In genomic region chr2:46657042-46657504, GRCh38 we compare ENCODE assay signal across 1 cellular context.
TF ChIP-seq lines count a peak whose summit lies in the region.

No MANE protein-coding gene starts in this region.

TF ChIP-seq in K562, 482 proteins besides CTCF, POLR2A, EP300 and RAD21 (continued from another document):
- TF ChIP-seq ZNF407 (IDR thresholded peaks at IDR 0.05; ENCODE audit: low read depth) (no peak), EP400 (IDR thresholded peaks at IDR 0.05) (no peak), DDX20 (tag; IDR thresholded peaks at IDR 0.05; ENCODE audit: low read depth) (no peak), TAF1 (IDR thresholded peaks at IDR 0.05; ENCODE audit: control insufficient read depth, extremely low read depth, insufficient read depth, low read length, severe bottlenecking) (no peak), SAFB2 (IDR thresholded peaks at IDR 0.05; ENCODE audit: borderline replicate concordance, low read depth, low read length, severe bottlenecking) (no peak), ZNF232 (CRISPR knock-in tag; IDR thresholded peaks at IDR 0.05) (no peak), RFX5 (IDR thresholded peaks at IDR 0.05; ENCODE audit: low read depth, low read length) (no peak), ZBTB11 (CRISPR knock-in tag; IDR thresholded peaks at IDR 0.05) (no peak), ZNF75A (CRISPR knock-in tag; IDR thresholded peaks at IDR 0.05) (no peak), ZNF239 (CRISPR knock-in tag; IDR thresholded peaks at IDR 0.05) (no peak), CLOCK (CRISPR knock-in tag; IDR thresholded peaks at IDR 0.05; ENCODE audit: borderline replicate concordance) (no peak), ESRRA (IDR thresholded peaks at IDR 0.05; ENCODE audit: borderline replicate concordance, low read depth) (peak; percentile 66), MAFG (tag; conservative IDR thresholded peaks at IDR 0.05) (no peak), HLTF (IDR thresholded peaks at IDR 0.05) (no peak), GATA2 (CRISPR knock-in tag; IDR thresholded peaks at IDR 0.05) (no peak), POLR2G (IDR thresholded peaks at IDR 0.05; ENCODE audit: low read depth, low read length) (no peak), ZSCAN29 (IDR thresholded peaks at IDR 0.05) (no peak), IRF2 (CRISPR knock-in tag; IDR thresholded peaks at IDR 0.05) (no peak), ZNF316 (IDR thresholded peaks at IDR 0.05) (no peak), ZNF24 (IDR thresholded peaks at IDR 0.05) (0 out of 2 replicates have a peak, but pooled peaks have one; percentile 7), CEBPB (tag; IDR thresholded peaks at IDR 0.05) (peak; percentile 39; the same call in 1 of the 2 replicates), ZNF695 (CRISPR knock-in tag; IDR thresholded peaks at IDR 0.05) (no peak), NCOA2 (IDR thresholded peaks at IDR 0.05; ENCODE audit: partially characterized antibody in 2 of 2) (no peak)
- TF ChIP-seq, protein P1, sequence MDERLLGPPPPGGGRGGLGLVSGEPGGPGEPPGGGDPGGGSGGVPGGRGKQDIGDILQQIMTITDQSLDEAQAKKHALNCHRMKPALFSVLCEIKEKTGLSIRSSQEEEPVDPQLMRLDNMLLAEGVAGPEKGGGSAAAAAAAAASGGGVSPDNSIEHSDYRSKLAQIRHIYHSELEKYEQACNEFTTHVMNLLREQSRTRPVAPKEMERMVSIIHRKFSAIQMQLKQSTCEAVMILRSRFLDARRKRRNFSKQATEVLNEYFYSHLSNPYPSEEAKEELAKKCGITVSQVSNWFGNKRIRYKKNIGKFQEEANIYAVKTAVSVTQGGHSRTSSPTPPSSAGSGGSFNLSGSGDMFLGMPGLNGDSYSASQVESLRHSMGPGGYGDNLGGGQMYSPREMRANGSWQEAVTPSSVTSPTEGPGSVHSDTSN (CRISPR knock-in tag; IDR thresholded peaks at IDR 0.05; ENCODE audit: low read depth) = no peak
- TF ChIP-seq, protein P1 (tag; conservative IDR thresholded peaks at IDR 0.05; ENCODE audit: low read depth) = no peak
- TF ChIP-seq, protein P2, sequence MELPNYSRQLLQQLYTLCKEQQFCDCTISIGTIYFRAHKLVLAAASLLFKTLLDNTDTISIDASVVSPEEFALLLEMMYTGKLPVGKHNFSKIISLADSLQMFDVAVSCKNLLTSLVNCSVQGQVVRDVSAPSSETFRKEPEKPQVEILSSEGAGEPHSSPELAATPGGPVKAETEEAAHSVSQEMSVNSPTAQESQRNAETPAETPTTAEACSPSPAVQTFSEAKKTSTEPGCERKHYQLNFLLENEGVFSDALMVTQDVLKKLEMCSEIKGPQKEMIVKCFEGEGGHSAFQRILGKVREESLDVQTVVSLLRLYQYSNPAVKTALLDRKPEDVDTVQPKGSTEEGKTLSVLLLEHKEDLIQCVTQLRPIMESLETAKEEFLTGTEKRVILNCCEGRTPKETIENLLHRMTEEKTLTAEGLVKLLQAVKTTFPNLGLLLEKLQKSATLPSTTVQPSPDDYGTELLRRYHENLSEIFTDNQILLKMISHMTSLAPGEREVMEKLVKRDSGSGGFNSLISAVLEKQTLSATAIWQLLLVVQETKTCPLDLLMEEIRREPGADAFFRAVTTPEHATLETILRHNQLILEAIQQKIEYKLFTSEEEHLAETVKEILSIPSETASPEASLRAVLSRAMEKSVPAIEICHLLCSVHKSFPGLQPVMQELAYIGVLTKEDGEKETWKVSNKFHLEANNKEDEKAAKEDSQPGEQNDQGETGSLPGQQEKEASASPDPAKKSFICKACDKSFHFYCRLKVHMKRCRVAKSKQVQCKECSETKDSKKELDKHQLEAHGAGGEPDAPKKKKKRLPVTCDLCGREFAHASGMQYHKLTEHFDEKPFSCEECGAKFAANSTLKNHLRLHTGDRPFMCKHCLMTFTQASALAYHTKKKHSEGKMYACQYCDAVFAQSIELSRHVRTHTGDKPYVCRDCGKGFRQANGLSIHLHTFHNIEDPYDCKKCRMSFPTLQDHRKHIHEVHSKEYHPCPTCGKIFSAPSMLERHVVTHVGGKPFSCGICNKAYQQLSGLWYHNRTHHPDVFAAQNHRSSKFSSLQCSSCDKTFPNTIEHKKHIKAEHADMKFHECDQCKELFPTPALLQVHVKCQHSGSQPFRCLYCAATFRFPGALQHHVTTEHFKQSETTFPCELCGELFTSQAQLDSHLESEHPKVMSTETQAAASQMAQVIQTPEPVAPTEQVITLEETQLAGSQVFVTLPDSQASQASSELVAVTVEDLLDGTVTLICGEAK (IDR thresholded peaks at IDR 0.05) = no peak
- TF ChIP-seq, protein P2 (CRISPR knock-in tag; IDR thresholded peaks at IDR 0.05) = no peak
